1 cellular context compared by ENCODE assay signal in genomic region chr20:25038103-25038410, GRCh38.
TF ChIP-seq lines count a peak whose summit lies in the region.

No MANE protein-coding gene starts in this region.

TF ChIP-seq in GM12878, 131 proteins besides CTCF, POLR2A, EP300 and RAD21:
- TF ChIP-seq FOS (IDR thresholded peaks at IDR 0.05; ENCODE audit: borderline replicate concordance, extremely low read depth, insufficient read length) (no peak), CEBPZ (IDR thresholded peaks at IDR 0.05; ENCODE audit: low read depth, low read length) (no peak), BACH1 (IDR thresholded peaks at IDR 0.05; ENCODE audit: borderline replicate concordance) (no peak), TBL1XR1 (IDR thresholded peaks at IDR 0.05; ENCODE audit: low read depth, low read length) (no peak), SIX5 (IDR thresholded peaks at IDR 0.05; ENCODE audit: low read depth, low read length, severe bottlenecking) (no peak), JUNB (IDR thresholded peaks at IDR 0.05) (no peak)
